ENCODE assay signal across 8 cellular contexts in the genomic region with DNA sequence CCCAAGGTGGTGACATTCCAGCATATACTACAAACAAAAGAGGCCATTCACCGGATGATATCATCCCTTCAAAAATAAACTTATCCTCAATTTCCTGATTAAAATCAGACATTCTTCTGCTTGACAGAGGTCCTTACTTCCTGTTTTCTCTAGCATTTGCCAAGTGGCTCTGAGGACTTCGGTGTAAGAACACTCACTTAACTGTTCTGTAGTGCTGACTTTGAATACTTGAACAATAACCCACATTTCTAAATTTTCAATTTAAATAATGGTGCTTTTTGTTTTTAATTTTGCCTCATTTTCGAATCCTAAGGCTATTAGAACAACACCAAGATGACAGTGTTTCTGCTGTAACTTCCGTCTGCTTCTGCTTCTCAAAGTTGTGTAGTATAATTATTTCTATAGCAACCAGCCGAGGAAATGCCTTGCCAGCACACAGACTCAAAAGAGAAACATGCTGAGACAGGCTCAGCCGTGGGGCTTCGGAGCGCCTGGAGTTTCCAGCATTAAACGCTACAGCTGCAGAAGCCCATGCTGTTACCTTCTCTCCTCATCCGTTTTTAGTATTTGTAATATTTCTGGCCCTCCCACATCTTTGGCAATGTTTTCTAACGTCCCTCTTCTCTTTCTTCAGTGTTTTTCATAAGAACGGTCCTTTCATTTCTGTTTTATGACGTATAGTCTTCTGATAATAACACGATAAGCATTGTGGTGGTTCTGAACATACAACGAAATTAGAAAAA. TPM values are rescaled to one million over a fixed set of nuclear protein-coding genes. Genes with fewer than 3 reads are reported as not detected.
DNase-seq lines count a peak whose midpoint lies in the region; ATAC-seq lines count a peak whose summit lies in the region.

No MANE protein-coding gene starts in this region.

- DNase-seq in A172 (ENCODE audit: low spot score) (peak; percentile 76), NCI-H748 treated with DMSO at 0.1 percent for 48 hours (lab: John Stamatoyannopoulos, UW) (peak; percentile 69)
- peak; percentile 25 to 47 for DNase-seq in activated CD8-positive, alpha-beta memory T cell treated with anti-CD3 and anti-CD28 coated beads for 4 hours (ENCODE audit: low read depth in 2 of 2)
- DNase-seq in effector memory CD8-positive, alpha-beta T cell = peak; percentile 63 to 72 (median 67)
- DNase-seq in stimulated activated CD8-positive, alpha-beta memory T cell treated with anti-CD3 and anti-CD28 coated beads, Interleukin-15, amount 100 ng/mL, for 1 hour (ENCODE audit: low read depth) = peak; percentile 36

- peak overlapping the region; percentile 87 to 98 for H3K27ac Mint-ChIP-seq in effector memory CD8-positive, alpha-beta T cell

- no peaks in the 10 kb centered on the region for H3K36me3 ChIP-seq in mesodermal cell (ENCODE audit: control insufficient read depth, insufficient read depth, low read length)

- H3K36me3 Mint-ChIP-seq in effector memory CD8-positive, alpha-beta T cell (ENCODE audit: insufficient read depth) = peaks cover 12% of the 10 kb centered on the region

- no peaks in the 10 kb centered on the region for H3K9me3 Mint-ChIP-seq in effector memory CD8-positive, alpha-beta T cell

- no peaks in the 10 kb centered on the region for H3K9me3 ChIP-seq in mesodermal cell (ENCODE audit: control insufficient read depth, low read length)

- peaks cover 27% of the 10 kb centered on the region for H3K4me1 ChIP-seq in mesodermal cell (ENCODE audit: control insufficient read depth, insufficient read depth, low read length, poor library complexity, severe bottlenecking)

- H3K4me1 Mint-ChIP-seq in effector memory CD8-positive, alpha-beta T cell (ENCODE audit: low read depth in 2 of 2) = peaks cover 8 to 9% of the 10 kb centered on the region in 2 donors

- peak overlapping the region; percentile 67 to 87 for H3K4me3 Mint-ChIP-seq in effector memory CD8-positive, alpha-beta T cell

- ATAC-seq in GM18870 (IDR thresholded peaks at IDR 0.05; ENCODE audit: unreplicated experiment) (peak; percentile 96), HG03097 (IDR thresholded peaks at IDR 0.05; ENCODE audit: low FRiP score, unreplicated experiment) (peak; percentile 96)
- ATAC-seq in effector memory CD8-positive, alpha-beta T cell (replicated peaks) = peak; percentile 94

- peak overlapping the region; percentile 20 for H3K4me3 ChIP-seq in mesodermal cell (ENCODE audit: extremely low read depth, insufficient read depth, low read length, poor library complexity, severe bottlenecking)

- H3K27ac ChIP-seq in mesodermal cell (ENCODE audit: low read depth, low read length, severe bottlenecking) = peak overlapping the region; percentile 98

- 3 to 20% methylated on average over 4 to 8 of the region's 15 CpGs for WGBS in mesodermal cell (ENCODE audit: insufficient coverage in 2 of 2), 2 experiments

- H3K27me3 Mint-ChIP-seq in effector memory CD8-positive, alpha-beta T cell = no peaks in the 10 kb centered on the region

RNA-seq across cellular contexts. Expression of a gene that starts 19.5 kb away (rescaled TPM):
- 920 and 1,111 TPM in 2 replicates for total RNA-seq in A172 (2014; rRNA removed; shearing (Covaris generic))
- polyA plus RNA-seq in mesodermal cell (2013, experiment 1 of 2) = 1,115 TPM
- polyA plus RNA-seq in mesodermal cell (2013, experiment 2 of 2) = 973 TPM

Comparison
In these comparisons a context has a peak if more than half of its experiments do, and no peak if none do; other contexts are left out.
1. Peak in every context shown above with its lines: DNase-seq, ATAC-seq, H3K4me3 ChIP-seq and H3K27ac ChIP-seq.